In genomic region chr3:10459954-10460754, GRCh38 we compare ENCODE assay signal across 8 cellular contexts. TPM values are rescaled to one million over a fixed set of nuclear protein-coding genes. Genes with fewer than 3 reads are reported as not detected.
DNase-seq lines count a peak whose midpoint lies in the region; ATAC-seq and TF ChIP-seq lines count a peak whose summit lies in the region.

No MANE protein-coding gene starts in this region.

- peaks cover 21% of the 10 kb centered on the region for H3K4me1 ChIP-seq in MM.1S (ENCODE audit: low read length)

- no peak overlapping the region for H3K9ac ChIP-seq in MM.1S (ENCODE audit: low read length)

- no peaks in the 10 kb centered on the region for H3K79me2 ChIP-seq in MM.1S (ENCODE audit: low read length)

- H3F3A ChIP-seq in MM.1S (ENCODE audit: insufficient read depth, low read length), result no peaks in the 10 kb centered on the region

- no peak overlapping the region for H2AFZ ChIP-seq in MM.1S (ENCODE audit: low read length)

- H3K27ac ChIP-seq in MM.1S (ENCODE audit: low read length), result no peak overlapping the region

- no peaks in the 10 kb centered on the region for H3K9me3 ChIP-seq in MM.1S (replicated peaks; ENCODE audit: insufficient read depth, low read length)

- H3K9me2 ChIP-seq in MM.1S (replicated peaks; ENCODE audit: insufficient read depth, low read length), result no peaks in the 10 kb centered on the region

- ATAC-seq in HG02759 (IDR thresholded peaks at IDR 0.05; ENCODE audit: unreplicated experiment), result no peak
- no peak for ATAC-seq in HG02840 (IDR thresholded peaks at IDR 0.05; ENCODE audit: low FRiP score, unreplicated experiment)

- peak; percentile 60 for DNase-seq in GM10266 (ENCODE audit: extremely low spot score)
- DNase-seq in MM.1S, result peak; percentile 85
- peak; percentile 43 for DNase-seq in activated T-cell treated with anti-CD3 and anti-CD28 coated beads, Interleukin-2, amount 50 U/mL, for 1 hour
- peak; percentile 10 for DNase-seq in glomerular endothelial cell (ENCODE audit: extremely low read depth, low read depth, low spot score)
- peak; percentile 15 for DNase-seq in stimulated activated CD4-positive, alpha-beta T cell treated with anti-CD3 and anti-CD28 coated beads, Interleukin-12 subunit alpha, Interleukin-12 subunit beta, amount 100 ng/mL, for 4 hours
- no peak for DNase-seq in occipital lobe (lab: John Stamatoyannopoulos, UW)

- H3K4me3 ChIP-seq in MM.1S (ENCODE audit: low read length), result no peak overlapping the region

- TF ChIP-seq CTCF in GM10266 (IDR thresholded peaks at IDR 0.05; ENCODE audit: control insufficient read depth, insufficient read depth, low read depth, missing control alignments) (no peak), MM.1S (IDR thresholded peaks at IDR 0.05; ENCODE audit: low read length) (no peak)

- no peak overlapping the region for H3K4me2 ChIP-seq in MM.1S (ENCODE audit: low read depth, low read length)

- H3K27me3 ChIP-seq in MM.1S (replicated peaks; ENCODE audit: insufficient read depth, low read length), result no peaks in the 10 kb centered on the region

- H4K20me1 ChIP-seq in MM.1S (ENCODE audit: insufficient read depth, low read length), result no peaks in the 10 kb centered on the region

- no peaks in the 10 kb centered on the region for H3K36me3 ChIP-seq in MM.1S (replicated peaks; ENCODE audit: insufficient read depth, low read length)

RNA-seq across cellular contexts. Expression of gene ATP2B2, which starts 45.2 kb away (rescaled TPM):
- total RNA-seq in glomerular endothelial cell (not detected in 2 replicates), occipital lobe (79.5 TPM)

Comparison
In these comparisons a context has a peak if more than half of its experiments do, and no peak if none do; other contexts are left out.
1. RNA of gene ATP2B2, which starts 45.2 kb away (total RNA-seq): 79.5 TPM in occipital lobe (single experiment); not detected in glomerular endothelial cell; every median in the first group is over 10 times any median in the second.